8 cellular contexts compared by ENCODE assay signal in genomic region chr15:31352283-31352880, GRCh38. TPM values are rescaled to one million over a fixed set of nuclear protein-coding genes. Genes with fewer than 3 reads are reported as not detected.
DNase-seq lines count a peak whose midpoint lies in the region; ATAC-seq and TF ChIP-seq lines count a peak whose summit lies in the region.

No MANE protein-coding gene starts in this region.

- peak overlapping the region; percentile 48 for H3K27ac ChIP-seq in colonic mucosa
- H3K27ac ChIP-seq in neural progenitor cell, result no peak overlapping the region

- H3F3A ChIP-seq in neural progenitor cell (ENCODE audit: low read depth), result no peaks in the 10 kb centered on the region

- peaks cover 36% of the 10 kb centered on the region for H3K79me2 ChIP-seq in neural progenitor cell (ENCODE audit: low read depth)

- no peak overlapping the region for H2AFZ ChIP-seq in neural progenitor cell (replicated peaks)

- H3K9me3 Mint-ChIP-seq in neural progenitor cell, result no peaks in the 10 kb centered on the region

- peaks cover 50% of the 10 kb centered on the region for H4K20me1 ChIP-seq in neural progenitor cell (ENCODE audit: low read depth)

- peaks cover 26% of the 10 kb centered on the region for H3K4me1 Mint-ChIP-seq in neural progenitor cell

- H3K27me3 ChIP-seq in colonic mucosa (no peaks in the 10 kb centered on the region), neural progenitor cell (no peaks in the 10 kb centered on the region)

- intact Hi-C loops in colonic mucosa (cut with DNase I), result no loop called here

- H3K9ac ChIP-seq in colonic mucosa (ENCODE audit: low read depth in 2 of 2, low read length in 2 of 2) (peak overlapping the region; percentile 65 to 66), neural progenitor cell (peak overlapping the region; percentile 32)

- H3K9me3 ChIP-seq in colonic mucosa (no peaks in the 10 kb centered on the region), neural progenitor cell (ENCODE audit: low read depth) (no peaks in the 10 kb centered on the region)

- no peak overlapping the region for H3K4me3 Mint-ChIP-seq in neural progenitor cell

- H3K4me2 ChIP-seq in neural progenitor cell, result no peak overlapping the region

- H3K4me1 ChIP-seq in colonic mucosa, result peaks cover 34% of the 10 kb centered on the region
- peaks cover 18% of the 10 kb centered on the region for H3K4me1 ChIP-seq in neural progenitor cell

- H3K27me3 Mint-ChIP-seq in neural progenitor cell (ENCODE audit: insufficient read depth, low read depth), result peaks cover 2% of the 10 kb centered on the region

- H3K27ac Mint-ChIP-seq in neural progenitor cell, result peak overlapping the region; percentile 17

- TF ChIP-seq CTCF in colonic mucosa (IDR thresholded peaks at IDR 0.05) (no peak), neural progenitor cell (IDR thresholded peaks at IDR 0.05) (no peak)

- DNase-seq in D341Med (ENCODE audit: low spot score) (peak; percentile 72), NCI-H446 (lab: John Stamatoyannopoulos, UW) (peak; percentile 43 to 50), colonic mucosa (no peak), neural progenitor cell (ENCODE audit: low spot score) (no peak), DMS114 treated with DMSO at 0.1 percent for 48 hours (lab: John Stamatoyannopoulos, UW; ENCODE audit: unreplicated experiment) (no peak)

- H3K36me3 Mint-ChIP-seq in neural progenitor cell, result peaks cover 4% of the 10 kb centered on the region

- no peak for ATAC-seq in HG03045 (IDR thresholded peaks at IDR 0.05; ENCODE audit: unreplicated experiment)
- ATAC-seq in GM19035 (IDR thresholded peaks at IDR 0.05; ENCODE audit: unreplicated experiment), result no peak
- ATAC-seq in GM21825 (IDR thresholded peaks at IDR 0.05; ENCODE audit: unreplicated experiment), result no peak

- no peaks in the 10 kb centered on the region for H3K36me3 ChIP-seq in colonic mucosa
- H3K36me3 ChIP-seq in neural progenitor cell, result no peaks in the 10 kb centered on the region

- H3K4me3 ChIP-seq in colonic mucosa (no peak overlapping the region), neural progenitor cell (no peak overlapping the region)

RNA-seq across cellular contexts. Expression of gene KLF13, which starts 25.7 kb away (rescaled TPM):
- total RNA-seq in colonic mucosa (10 to 100 TPM; 68.9 to 92.3 TPM), neural progenitor cell (ENCODE audit: low replicate concordance) (11.9 and 25.1 TPM in 2 replicates)

Comparison
In these comparisons a context has a peak if more than half of its experiments do, and no peak if none do; other contexts are left out.
1. DNase-seq: peak in D341Med (single experiment) and NCI-H446 (2 of 2); none in colonic mucosa (single experiment), neural progenitor cell (single experiment) and DMS114 treated with DMSO at 0.1 percent for 48 hours (single experiment).